10 cellular contexts compared by ENCODE assay signal in the genomic region with DNA sequence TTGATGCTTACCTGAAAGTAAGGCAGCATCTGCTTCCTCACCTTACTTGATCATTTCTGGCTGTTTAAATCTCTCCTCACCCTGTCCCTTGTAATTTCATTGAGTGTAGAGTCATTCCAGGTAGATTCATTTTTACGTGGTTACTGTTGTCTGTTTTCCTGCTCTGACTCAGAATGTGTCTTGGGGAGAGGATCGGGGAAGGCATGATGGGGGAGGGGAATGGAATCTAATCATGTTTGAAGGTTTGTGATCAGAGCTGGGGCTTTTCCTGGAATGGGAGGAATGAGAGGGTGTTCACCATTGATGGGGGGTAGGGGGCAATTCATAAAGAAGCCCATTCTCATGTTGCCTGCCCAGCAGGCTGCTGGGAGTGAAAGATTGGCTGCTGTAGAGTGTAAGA. TPM values are rescaled to one million over a fixed set of nuclear protein-coding genes. Genes with fewer than 3 reads are reported as not detected.
A peak's percentile ranks its signal among the peaks of the same experiment; 100 is the strongest.
DNase-seq lines count a peak whose midpoint lies in the region; ATAC-seq, FAIRE-seq and TF ChIP-seq lines count a peak whose summit lies in the region.
"Had no signal": no experiment of that assay in that cellular context is flagged by ENCODE, and none has a peak within 500 bp of the region (broad histone marks: within the 10 kb centered on the region; RNA-seq: fewer than 3 reads in every experiment).

No MANE protein-coding gene starts in this region.

- H3K23ac ChIP-seq in neuronal stem cell (ENCODE audit: low read depth, low read length, poor library complexity) = no peak overlapping the region

- H3K4ac ChIP-seq in neuronal stem cell (ENCODE audit: low read length) = no peak overlapping the region

- no peak overlapping the region for H2AFZ ChIP-seq in neuronal stem cell (ENCODE audit: low read length)

- no peak overlapping the region for H4K91ac ChIP-seq in neuronal stem cell (ENCODE audit: low read depth, low read length, poor library complexity)

- H3K14ac ChIP-seq in neuronal stem cell (ENCODE audit: low read length) = no peak overlapping the region

- H3K9me3 Mint-ChIP-seq in naive B cell = no peaks in the 10 kb centered on the region

- no peak overlapping the region for H3K4me3 ChIP-seq in neuronal stem cell (ENCODE audit: low read length in 2 of 2)

- H2BK15ac ChIP-seq in neuronal stem cell (ENCODE audit: low read length) = no peak overlapping the region

- no peaks in the 10 kb centered on the region for H3K27me3 ChIP-seq in neuronal stem cell (ENCODE audit: control insufficient read depth in 3 of 3, insufficient read depth in 3 of 3, low read depth in 1 of 3, low read length in 3 of 3)

- H3K4me2 ChIP-seq in neuronal stem cell (ENCODE audit: insufficient read depth, low read length, poor library complexity, severe bottlenecking) = no peak overlapping the region

- no peak overlapping the region for H2AK5ac ChIP-seq in neuronal stem cell (ENCODE audit: low read depth, low read length)

- peaks cover 35 to 66% of the 10 kb centered on the region in 2 donors for H3K36me3 Mint-ChIP-seq in naive B cell

- no peaks in the 10 kb centered on the region for H3K9me3 ChIP-seq in neuronal stem cell (replicated peaks in 1 of 2; ENCODE audit: control insufficient read depth in 2 of 2, insufficient read depth in 1 of 2, low read depth in 1 of 2, low read length in 2 of 2)

- H2BK12ac ChIP-seq in neuronal stem cell (ENCODE audit: low read length) = no peak overlapping the region

- DNase-seq in GM12892 (ENCODE audit: insufficient read length) (no peak), M059J (ENCODE audit: low read depth) (peak; percentile 75), amniotic epithelial cell (ENCODE audit: low read depth) (peak; percentile 51), naive B cell (no peak), neuronal stem cell (ENCODE audit: low spot score) (no peak), NCI-H345 (lab: John Stamatoyannopoulos, UW) (no peak), CD1c-positive myeloid dendritic cell (ENCODE audit: extremely low spot score) (no peak)
- DNase-seq: activated gamma-delta T cell, MM.1S, Right ventricle myocardium superior had no signal

- H3K4me1 Mint-ChIP-seq in naive B cell = peaks cover 17 to 23% (median 18%) of the 10 kb centered on the region in 3 donors

- no peak overlapping the region for H2BK120ac ChIP-seq in neuronal stem cell (ENCODE audit: low read depth, low read length)

- no peak for ATAC-seq in naive B cell (ENCODE audit: low read depth in 2 of 2)

- H4K8ac ChIP-seq in neuronal stem cell (ENCODE audit: low read depth, low read length) = no peak overlapping the region

- peaks cover 3% of the 10 kb centered on the region for H3K79me1 ChIP-seq in neuronal stem cell (ENCODE audit: low read depth, low read length)

- no peak overlapping the region for H3K18ac ChIP-seq in neuronal stem cell (ENCODE audit: low read length)

- WGBS in neuronal stem cell (ENCODE audit: extremely low coverage in 2 of 2, insufficient read length in 2 of 2, insufficient replicate concordance in 1 of 2), 2 donors = no CpG with 5 or more reads among the region's 2 CpGs

- H3K27ac ChIP-seq in neuronal stem cell (replicated peaks; ENCODE audit: low read length) = no peak overlapping the region

- no peak overlapping the region for H2BK5ac ChIP-seq in neuronal stem cell (ENCODE audit: low read length)

- H3K4me3 Mint-ChIP-seq in naive B cell = no peak overlapping the region

- no peaks in the 10 kb centered on the region for H3K27me3 Mint-ChIP-seq in naive B cell

- H3K27ac Mint-ChIP-seq in naive B cell = peak overlapping the region in 5 of 6 donors; percentile 1 to 44 (median 23)

- no peaks in the 10 kb centered on the region for H3K4me1 ChIP-seq in neuronal stem cell (ENCODE audit: control insufficient read depth in 2 of 2, insufficient read depth in 1 of 2, low read depth in 1 of 2, low read length in 2 of 2)

- peaks cover 57 to 96% of the 10 kb centered on the region in 2 donors for H3K36me3 ChIP-seq in neuronal stem cell (replicated peaks in 1 of 2; ENCODE audit: control insufficient read depth in 2 of 2, insufficient read depth in 2 of 2, low read length in 2 of 2)

- no peak for TF ChIP-seq POLR2A in GM12892 (IDR thresholded peaks at IDR 0.05; ENCODE audit: low read depth, low read length)

- peak; percentile 51 for FAIRE-seq in GM12892 (lab: Jason Lieb, UNC)

- H3K9ac ChIP-seq in neuronal stem cell (ENCODE audit: low read depth, low read length, poor library complexity) = no peak overlapping the region

RNA-seq across cellular contexts. Expression of gene SEC24C, which starts 18.7 kb away (rescaled TPM):
- polyA plus RNA-seq in GM12892 (2012; ENCODE audit: missing spikeins) = 51.4 TPM
- total RNA-seq in M059J (2014; rRNA removed; shearing (Covaris generic)) = 40.6 and 53.5 TPM in 2 replicates
- 10 to 100 TPM; 20.3 to 39.4 (median 28.2) TPM for polyA plus RNA-seq in naive B cell (ENCODE audit: low read depth in 6 of 6)
- 32.8 TPM for polyA plus RNA-seq in neuronal stem cell (2013, experiment 1 of 2)
- 33.4 TPM for polyA plus RNA-seq in neuronal stem cell (2013, experiment 2 of 2)

RNA-seq across cellular contexts. Expression of gene CHCHD1, which starts 18.9 kb away (rescaled TPM):
- 68.6 TPM for polyA plus RNA-seq in GM12892 (2012; ENCODE audit: missing spikeins)
- 62.3 and 79.6 TPM in 2 replicates for total RNA-seq in M059J (2014; rRNA removed; shearing (Covaris generic))
- 10 to 100 TPM; 17.6 to 54.5 (median 39.6) TPM for polyA plus RNA-seq in naive B cell (ENCODE audit: low read depth in 6 of 6)
- polyA plus RNA-seq in neuronal stem cell (2013, experiment 1 of 2) = 123 TPM
- 123 TPM for polyA plus RNA-seq in neuronal stem cell (2013, experiment 2 of 2)

RNA-seq across cellular contexts. Expression of gene ZSWIM8, which starts 22.5 kb away (rescaled TPM):
- polyA plus RNA-seq in GM12892 (2012; ENCODE audit: missing spikeins) = 38.4 TPM
- total RNA-seq in M059J (2014; rRNA removed; shearing (Covaris generic)) = 24.8 and 30.4 TPM in 2 replicates
- polyA plus RNA-seq in naive B cell (ENCODE audit: low read depth in 6 of 6) = 10 to 100 TPM in 5 of 6 donors, 1 to 10 TPM in 1; 4.3 to 21.7 (median 15.8) TPM
- 39.1 TPM for polyA plus RNA-seq in neuronal stem cell (2013, experiment 1 of 2)
- 45.8 TPM for polyA plus RNA-seq in neuronal stem cell (2013, experiment 2 of 2)

RNA-seq across cellular contexts. Expression of gene NDST2, which starts 48.5 kb away (rescaled TPM):
- 11.6 TPM for polyA plus RNA-seq in GM12892 (2012; ENCODE audit: missing spikeins)
- total RNA-seq in M059J (2014; rRNA removed; shearing (Covaris generic)) = 2.9 and 9.5 TPM in 2 replicates
- 10 to 100 TPM in 5 of 6 donors, 1 to 10 TPM in 1; 6.2 to 29.8 (median 16.4) TPM for polyA plus RNA-seq in naive B cell (ENCODE audit: low read depth in 6 of 6)
- polyA plus RNA-seq in neuronal stem cell (2013, experiment 1 of 2) = 14.3 TPM
- 14.9 TPM for polyA plus RNA-seq in neuronal stem cell (2013, experiment 2 of 2)

Comparison
In these comparisons a context has a peak if more than half of its experiments do, and no peak if none do; other contexts are left out.
1. DNase-seq: peak in M059J (single experiment) and amniotic epithelial cell (single experiment); none in GM12892 (single experiment), naive B cell (single experiment), neuronal stem cell (single experiment), NCI-H345 (single experiment) and CD1c-positive myeloid dendritic cell (single experiment).